In the genomic region with DNA sequence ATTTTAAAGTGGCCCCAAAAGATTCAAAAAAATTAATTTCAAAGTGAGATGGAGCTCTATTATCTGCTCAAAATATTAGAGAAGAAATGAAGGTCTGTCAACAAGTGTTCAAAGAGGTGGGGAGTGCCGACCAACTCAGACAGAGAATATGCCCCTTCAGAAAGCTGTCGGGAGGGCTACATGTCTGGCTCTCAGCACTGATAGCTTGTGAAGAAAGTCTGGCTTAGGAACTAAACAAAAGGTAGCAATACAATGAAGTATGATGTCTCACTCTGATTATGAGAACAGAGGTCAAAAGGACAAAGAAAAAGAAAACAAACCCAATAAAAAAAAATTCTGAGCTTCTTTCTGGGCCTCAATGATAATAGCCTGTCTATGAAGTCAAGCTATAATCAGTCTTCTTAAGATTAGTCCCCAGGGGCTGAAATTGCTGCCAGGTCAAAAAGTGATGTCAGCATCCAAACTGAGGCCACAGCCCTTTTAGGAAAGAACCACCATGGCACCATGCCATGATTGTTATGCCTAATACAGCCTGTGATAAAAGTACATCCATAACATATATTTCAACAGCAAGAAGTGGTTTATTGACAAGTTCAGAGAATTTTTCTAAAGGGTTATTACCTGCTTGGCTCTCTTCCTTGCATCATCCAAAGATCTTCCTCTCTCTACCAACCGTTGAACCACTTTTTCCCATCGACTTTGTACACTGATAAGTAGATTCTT, we compare ENCODE assay signal across 15 cellular contexts.
A peak's percentile ranks its signal among the peaks of the same experiment; 100 is the strongest.
DNase-seq lines count a peak whose midpoint lies in the region; ATAC-seq and TF ChIP-seq lines count a peak whose summit lies in the region.
"Had no signal": no experiment of that assay in that cellular context is flagged by ENCODE, and none has a peak within 500 bp of the region (broad histone marks: within the 10 kb centered on the region; RNA-seq: fewer than 3 reads in every experiment).

No MANE protein-coding gene starts in this region.

- no peak for TF ChIP-seq POLR2A in erythroblast (IDR thresholded peaks at IDR 0.05; ENCODE audit: low read length)

- POLR2A ChIA-PET in SK-N-SH (lab: Yijun Ruan, JAX) = interaction anchor here (0.7 kb wide), 1 partner anchor 101 kb away, joined by 3 read pairs; no protein-coding TSS in a partner anchor

- 94% methylated on average over 4 of the region's 4 CpGs for WGBS in SK-N-SH (ENCODE audit: low lambda C conversion rate)
- 86 to 90% methylated on average over 4 of the region's 4 CpGs for WGBS in aorta, 2 donors

- ATAC-seq in SK-N-SH treated with all-trans-retinoic acid at 6 μM for 48 hours (no peak; the same call in 2 of the 3 replicates), aorta (ENCODE audit: low FRiP score) (peak; percentile 37), GM19455 (IDR thresholded peaks at IDR 0.05; ENCODE audit: unreplicated experiment) (no peak)

- TF ChIP-seq EP300 in SK-N-SH (IDR thresholded peaks at IDR 0.05; ENCODE audit: borderline replicate concordance in 1 of 2, low read depth in 1 of 2, low read length in 1 of 2) = no peak

- no peak overlapping the region for H2AFZ ChIP-seq in SK-N-SH (ENCODE audit: low read depth)
- H2AFZ ChIP-seq: hepatocyte had no signal

- no peaks in the 10 kb centered on the region for H3K27me3 ChIP-seq in SK-N-SH (ENCODE audit: insufficient read depth)
- H3K27me3 ChIP-seq in aorta (ENCODE audit: control insufficient read depth in 1 of 2, insufficient read depth in 2 of 2, low read length in 1 of 2) = no peaks in the 10 kb centered on the region
- H3K27me3 ChIP-seq: hepatocyte had no signal

- DNase-seq in SK-N-SH (no peak), erythroblast (lab: John Stamatoyannopoulos, UW) (peak; percentile 54 to 62), lung microvascular endothelial cell (ENCODE audit: low read depth in 2 of 2) (peak; percentile 66 to 69), aorta (peak in 1 of 2 donors; percentile 43), middle frontal gyrus (ENCODE audit: extremely low spot score, low spot score) (no peak)
- DNase-seq in effector CD4-positive, alpha-beta T cell = no peak
- DNase-seq: activated T-cell treated with anti-CD3 and anti-CD28 coated beads, Interleukin-2, amount 50 U/mL, for 4 hours; central memory CD4-positive, alpha-beta T cell; DMS79; NCI-H187; stimulated activated CD4-positive, alpha-beta T cell treated with anti-CD3 and anti-CD28 coated beads, Interleukin-12 subunit alpha, Interleukin-12 subunit beta, amount 100 ng/mL, for 4 hours had no signal

- peak overlapping the region in 1 of 2 experiments; percentile 34; a peak in 2 of 4 replicates for H3K27ac ChIP-seq in SK-N-SH (ENCODE audit: low read depth in 2 of 2, low read length in 1 of 2)
- H3K27ac ChIP-seq in aorta (ENCODE audit: low read depth in 1 of 2, low read length in 2 of 2) = no peak overlapping the region
- H3K27ac ChIP-seq: hepatocyte, RWPE1 had no signal

- H3K36me3 ChIP-seq in SK-N-SH (replicated peaks in 1 of 2; ENCODE audit: control insufficient read depth in 1 of 2, insufficient read depth in 2 of 2, low read length in 1 of 2) (peaks cover 71 to 86% of the 10 kb centered on the region in 2 experiments), aorta (ENCODE audit: control insufficient read depth in 1 of 2, insufficient read depth in 2 of 2, low read length in 1 of 2) (peaks cover 3 to 7% of the 10 kb centered on the region in 2 donors)

- no peak for TF ChIP-seq RAD21 in SK-N-SH (IDR thresholded peaks at IDR 0.05; ENCODE audit: low read length)

- H3K9ac ChIP-seq in SK-N-SH = no peak overlapping the region

- no peaks in the 10 kb centered on the region for H3K9me3 ChIP-seq in SK-N-SH
- no peaks in the 10 kb centered on the region for H3K9me3 ChIP-seq in aorta (ENCODE audit: control insufficient read depth, low read length)

- CTCF ChIA-PET in SK-N-SH (lab: Yijun Ruan, JAX) = interaction anchor here (1.0 to 1.3 kb wide), 2 partner anchors 54 to 57 kb away, joined by 3 read pairs; no protein-coding TSS in a partner anchor

- TF ChIP-seq CTCF in SK-N-SH (IDR thresholded peaks at IDR 0.05) = no peak

- no peaks in the 10 kb centered on the region for H4K20me1 ChIP-seq in SK-N-SH (ENCODE audit: insufficient read depth)

- H3K4me3 ChIP-seq in SK-N-SH (ENCODE audit: low read depth in 2 of 2, low read length in 1 of 2) = no peak overlapping the region
- no peak overlapping the region for H3K4me3 ChIP-seq in aorta (ENCODE audit: low read length in 2 of 2)
- H3K4me3 ChIP-seq: hepatocyte had no signal

- H3F3A ChIP-seq in SK-N-SH (replicated peaks; ENCODE audit: insufficient read depth) = peaks cover 26% of the 10 kb centered on the region

- H3K9me2 ChIP-seq in SK-N-SH = no peaks in the 10 kb centered on the region

- H3K79me2 ChIP-seq in SK-N-SH (ENCODE audit: insufficient read depth) = no peaks in the 10 kb centered on the region; the same call in 1 of the 2 replicates
- H3K79me2 ChIP-seq: hepatocyte had no signal

- H3K4me2 ChIP-seq in SK-N-SH = no peak overlapping the region
- H3K4me2 ChIP-seq: hepatocyte had no signal

- H3K4me1 ChIP-seq in SK-N-SH (ENCODE audit: control insufficient read depth in 1 of 2, insufficient read depth in 2 of 2, low read depth in 1 of 2, low read length in 1 of 2) = peaks cover 0 to 12% of the 10 kb centered on the region in 2 experiments; a peak in 2 of 4 replicates
- H3K4me1 ChIP-seq in aorta (ENCODE audit: control insufficient read depth in 1 of 2, insufficient read depth in 2 of 2, low read length in 2 of 2) = no peaks in the 10 kb centered on the region

- intact Hi-C loops in aorta (cut with DNase I) = no loop called here

TF ChIP-seq in SK-N-SH treated with all-trans-retinoic acid at 6 μM for 48 hours, 23 proteins besides CTCF, POLR2A, EP300 and RAD21 (continues in another document):
- TF ChIP-seq ZNF70 (CRISPR knock-in tag; IDR thresholded peaks at IDR 0.05) (no peak), ZNF565 (CRISPR knock-in tag; conservative IDR thresholded peaks at IDR 0.05; ENCODE audit: low read depth) (no peak), ZNF8 (CRISPR knock-in tag; IDR thresholded peaks at IDR 0.05) (no peak), ZFP3 (CRISPR knock-in tag; IDR thresholded peaks at IDR 0.05) (peak; percentile 61; the same call in 1 of the 2 replicates), SNAI2 (CRISPR knock-in tag; IDR thresholded peaks at IDR 0.05) (0 out of 2 replicates have a peak, but pooled peaks have one; percentile 17), BACH2 (CRISPR knock-in tag; IDR thresholded peaks at IDR 0.05; ENCODE audit: borderline replicate concordance) (no peak), TCF4 (CRISPR knock-in tag; IDR thresholded peaks at IDR 0.05; ENCODE audit: borderline replicate concordance) (no peak), CSDC2 (CRISPR knock-in tag; IDR thresholded peaks at IDR 0.05) (no peak), ESRRG (CRISPR knock-in tag; IDR thresholded peaks at IDR 0.05) (no peak), OSR1 (CRISPR knock-in tag; IDR thresholded peaks at IDR 0.05) (no peak)
- TF ChIP-seq, protein P1, sequence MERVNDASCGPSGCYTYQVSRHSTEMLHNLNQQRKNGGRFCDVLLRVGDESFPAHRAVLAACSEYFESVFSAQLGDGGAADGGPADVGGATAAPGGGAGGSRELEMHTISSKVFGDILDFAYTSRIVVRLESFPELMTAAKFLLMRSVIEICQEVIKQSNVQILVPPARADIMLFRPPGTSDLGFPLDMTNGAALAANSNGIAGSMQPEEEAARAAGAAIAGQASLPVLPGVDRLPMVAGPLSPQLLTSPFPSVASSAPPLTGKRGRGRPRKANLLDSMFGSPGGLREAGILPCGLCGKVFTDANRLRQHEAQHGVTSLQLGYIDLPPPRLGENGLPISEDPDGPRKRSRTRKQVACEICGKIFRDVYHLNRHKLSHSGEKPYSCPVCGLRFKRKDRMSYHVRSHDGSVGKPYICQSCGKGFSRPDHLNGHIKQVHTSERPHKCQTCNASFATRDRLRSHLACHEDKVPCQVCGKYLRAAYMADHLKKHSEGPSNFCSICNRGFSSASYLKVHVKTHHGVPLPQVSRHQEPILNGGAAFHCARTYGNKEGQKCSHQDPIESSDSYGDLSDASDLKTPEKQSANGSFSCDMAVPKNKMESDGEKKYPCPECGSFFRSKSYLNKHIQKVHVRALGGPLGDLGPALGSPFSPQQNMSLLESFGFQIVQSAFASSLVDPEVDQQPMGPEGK (CRISPR knock-in tag; IDR thresholded peaks at IDR 0.05; ENCODE audit: borderline replicate concordance) = no peak

TF ChIP-seq in SK-N-SH, 30 proteins besides CTCF, POLR2A, EP300 and RAD21:
- TF ChIP-seq, protein P2, sequence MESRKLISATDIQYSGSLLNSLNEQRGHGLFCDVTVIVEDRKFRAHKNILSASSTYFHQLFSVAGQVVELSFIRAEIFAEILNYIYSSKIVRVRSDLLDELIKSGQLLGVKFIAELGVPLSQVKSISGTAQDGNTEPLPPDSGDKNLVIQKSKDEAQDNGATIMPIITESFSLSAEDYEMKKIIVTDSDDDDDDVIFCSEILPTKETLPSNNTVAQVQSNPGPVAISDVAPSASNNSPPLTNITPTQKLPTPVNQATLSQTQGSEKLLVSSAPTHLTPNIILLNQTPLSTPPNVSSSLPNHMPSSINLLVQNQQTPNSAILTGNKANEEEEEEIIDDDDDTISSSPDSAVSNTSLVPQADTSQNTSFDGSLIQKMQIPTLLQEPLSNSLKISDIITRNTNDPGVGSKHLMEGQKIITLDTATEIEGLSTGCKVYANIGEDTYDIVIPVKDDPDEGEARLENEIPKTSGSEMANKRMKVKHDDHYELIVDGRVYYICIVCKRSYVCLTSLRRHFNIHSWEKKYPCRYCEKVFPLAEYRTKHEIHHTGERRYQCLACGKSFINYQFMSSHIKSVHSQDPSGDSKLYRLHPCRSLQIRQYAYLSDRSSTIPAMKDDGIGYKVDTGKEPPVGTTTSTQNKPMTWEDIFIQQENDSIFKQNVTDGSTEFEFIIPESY (IDR thresholded peaks at IDR 0.05; ENCODE audit: borderline replicate concordance, low read depth) = no peak
- TF ChIP-seq ELF1 (IDR thresholded peaks at IDR 0.05) (no peak), RCOR1 (IDR thresholded peaks at IDR 0.05; ENCODE audit: low read length) (no peak), MEF2A (IDR thresholded peaks at IDR 0.05; ENCODE audit: borderline replicate concordance, low read depth) (no peak), IRF3 (IDR thresholded peaks at IDR 0.05; ENCODE audit: low read depth, low read length) (no peak), FOSL2 (IDR thresholded peaks at IDR 0.05; ENCODE audit: borderline replicate concordance, low read depth) (no peak), FOXJ3 (CRISPR knock-in tag; IDR thresholded peaks at IDR 0.05) (no peak), POLR2AphosphoS5 (IDR thresholded peaks at IDR 0.05; ENCODE audit: low read depth, low read length) (no peak), TAF1 (IDR thresholded peaks at IDR 0.05; ENCODE audit: borderline replicate concordance, low read depth, low read length) (no peak)

Comparison
In these comparisons a context has a peak if more than half of its experiments do, and no peak if none do; other contexts are left out.
1. DNase-seq: peak in erythroblast (2 of 2) and lung microvascular endothelial cell (2 of 2); none in SK-N-SH (single experiment), middle frontal gyrus (single experiment) and effector CD4-positive, alpha-beta T cell (single experiment).